Comparison of ENCODE assay signal across 1 cellular context in the genomic region with DNA sequence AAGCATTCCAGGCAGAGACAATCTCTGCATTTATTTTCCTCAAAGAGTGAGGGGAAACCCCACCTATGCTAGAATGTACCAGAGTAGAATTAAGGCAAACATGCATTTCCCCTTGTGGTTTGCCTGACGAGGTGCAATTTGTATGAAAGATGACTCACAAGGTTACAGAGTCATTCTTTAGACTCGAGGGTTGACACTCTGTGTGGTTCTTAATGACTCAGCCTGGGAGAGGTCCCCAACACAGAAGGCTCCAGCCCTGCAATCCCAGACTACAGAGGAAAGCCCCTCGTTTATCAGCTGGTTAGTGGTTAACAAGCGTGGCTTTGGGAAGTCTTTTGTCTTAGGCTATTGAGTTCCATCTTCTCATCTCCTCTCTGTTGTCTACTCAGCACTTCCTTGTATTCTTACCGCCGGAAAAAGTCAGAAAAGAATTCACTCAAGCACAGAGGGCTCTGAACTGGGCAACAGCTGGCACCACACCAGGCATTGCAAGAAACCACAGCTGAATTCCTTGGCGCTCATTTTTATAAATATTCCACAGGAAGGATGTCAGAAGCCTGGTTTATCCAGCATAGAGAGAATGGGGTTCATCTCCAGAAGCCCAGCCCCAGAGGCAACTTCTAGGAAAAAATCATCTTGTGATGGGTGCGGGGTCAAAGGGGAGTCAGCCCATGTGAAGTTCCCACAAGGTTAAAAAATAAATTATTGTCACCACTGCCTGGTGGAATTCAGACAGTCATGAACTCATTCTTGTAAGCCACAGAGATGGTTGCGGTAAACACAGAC.
TF ChIP-seq lines count a peak whose summit lies in the region.

No MANE protein-coding gene starts in this region.

TF ChIP-seq in HEK293, 187 proteins besides CTCF, POLR2A, EP300 and RAD21 (continued from another document and continues in another):
- TF ChIP-seq ZIC2 (tag by site-specific recombination; IDR thresholded peaks at IDR 0.05) (no peak), BCL11A (tag by site-specific recombination; IDR thresholded peaks at IDR 0.05; ENCODE audit: low read depth) (peak; percentile 84; the same call in 1 of the 2 replicates), ZNF433 (tag by site-specific recombination; IDR thresholded peaks at IDR 0.05; ENCODE audit: low read depth) (no peak), ZNF19 (tag by site-specific recombination; IDR thresholded peaks at IDR 0.05; ENCODE audit: low read depth) (no peak), ZNF658 (tag by site-specific recombination; IDR thresholded peaks at IDR 0.05) (no peak), ZFP37 (tag by site-specific recombination; IDR thresholded peaks at IDR 0.05) (no peak), ZNF394 (tag by site-specific recombination; IDR thresholded peaks at IDR 0.05; ENCODE audit: borderline replicate concordance) (peak; percentile 50; the same call in 1 of the 2 replicates), ZNF366 (tag by site-specific recombination; conservative IDR thresholded peaks at IDR 0.05) (peak; percentile 70), ZNF24 (tag by site-specific recombination; IDR thresholded peaks at IDR 0.05) (0 out of 2 replicates have a peak, but pooled peaks have one; percentile 79), ZNF391 (tag by site-specific recombination; IDR thresholded peaks at IDR 0.05; ENCODE audit: borderline replicate concordance, low read depth) (0 out of 2 replicates have a peak, but pooled peaks have one; percentile 29), WT1 (tag by site-specific recombination; IDR thresholded peaks at IDR 0.05) (peak; percentile 60; the same call in 1 of the 2 replicates), ZXDB (tag by site-specific recombination; IDR thresholded peaks at IDR 0.05) (peak; percentile 81), ZNF184 (tag by site-specific recombination; IDR thresholded peaks at IDR 0.05) (no peak; the same call in 1 of the 2 replicates), KLF7 (tag by site-specific recombination; IDR thresholded peaks at IDR 0.05; ENCODE audit: borderline replicate concordance) (no peak), GFI1B (tag by site-specific recombination; IDR thresholded peaks at IDR 0.05) (peak; percentile 94), ZNF23 (tag by site-specific recombination; IDR thresholded peaks at IDR 0.05; ENCODE audit: borderline replicate concordance) (no peak), ZNF555 (tag by site-specific recombination; conservative IDR thresholded peaks at IDR 0.05) (no peak), ZFP41 (tag by site-specific recombination; IDR thresholded peaks at IDR 0.05; ENCODE audit: borderline replicate concordance) (no peak), HOXD13 (CRISPR knock-in tag; IDR thresholded peaks at IDR 0.05; ENCODE audit: borderline replicate concordance) (no peak), GLI2 (tag by site-specific recombination; IDR thresholded peaks at IDR 0.05; ENCODE audit: borderline replicate concordance, low read depth) (no peak; the same call in 1 of the 2 replicates), ZSCAN30 (tag by site-specific recombination; IDR thresholded peaks at IDR 0.05) (no peak; the same call in 1 of the 2 replicates), ZNF843 (tag by site-specific recombination; IDR thresholded peaks at IDR 0.05) (peak; percentile 68; the same call in 1 of the 2 replicates), ZNF548 (tag by site-specific recombination; IDR thresholded peaks at IDR 0.05) (no peak), ZBTB20 (tag by site-specific recombination; IDR thresholded peaks at IDR 0.05) (peak; percentile 26; the same call in 1 of the 2 replicates)
- TF ChIP-seq, protein P1, sequence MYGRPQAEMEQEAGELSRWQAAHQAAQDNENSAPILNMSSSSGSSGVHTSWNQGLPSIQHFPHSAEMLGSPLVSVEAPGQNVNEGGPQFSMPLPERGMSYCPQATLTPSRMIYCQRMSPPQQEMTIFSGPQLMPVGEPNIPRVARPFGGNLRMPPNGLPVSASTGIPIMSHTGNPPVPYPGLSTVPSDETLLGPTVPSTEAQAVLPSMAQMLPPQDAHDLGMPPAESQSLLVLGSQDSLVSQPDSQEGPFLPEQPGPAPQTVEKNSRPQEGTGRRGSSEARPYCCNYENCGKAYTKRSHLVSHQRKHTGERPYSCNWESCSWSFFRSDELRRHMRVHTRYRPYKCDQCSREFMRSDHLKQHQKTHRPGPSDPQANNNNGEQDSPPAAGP (tag by site-specific recombination; IDR thresholded peaks at IDR 0.05) = peak; percentile 92
- TF ChIP-seq, protein P2, sequence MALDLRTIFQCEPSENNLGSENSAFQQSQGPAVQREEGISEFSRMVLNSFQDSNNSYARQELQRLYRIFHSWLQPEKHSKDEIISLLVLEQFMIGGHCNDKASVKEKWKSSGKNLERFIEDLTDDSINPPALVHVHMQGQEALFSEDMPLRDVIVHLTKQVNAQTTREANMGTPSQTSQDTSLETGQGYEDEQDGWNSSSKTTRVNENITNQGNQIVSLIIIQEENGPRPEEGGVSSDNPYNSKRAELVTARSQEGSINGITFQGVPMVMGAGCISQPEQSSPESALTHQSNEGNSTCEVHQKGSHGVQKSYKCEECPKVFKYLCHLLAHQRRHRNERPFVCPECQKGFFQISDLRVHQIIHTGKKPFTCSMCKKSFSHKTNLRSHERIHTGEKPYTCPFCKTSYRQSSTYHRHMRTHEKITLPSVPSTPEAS (tag by site-specific recombination; IDR thresholded peaks at IDR 0.05) = no peak; the same call in 1 of the 2 replicates
- TF ChIP-seq, protein P3, sequence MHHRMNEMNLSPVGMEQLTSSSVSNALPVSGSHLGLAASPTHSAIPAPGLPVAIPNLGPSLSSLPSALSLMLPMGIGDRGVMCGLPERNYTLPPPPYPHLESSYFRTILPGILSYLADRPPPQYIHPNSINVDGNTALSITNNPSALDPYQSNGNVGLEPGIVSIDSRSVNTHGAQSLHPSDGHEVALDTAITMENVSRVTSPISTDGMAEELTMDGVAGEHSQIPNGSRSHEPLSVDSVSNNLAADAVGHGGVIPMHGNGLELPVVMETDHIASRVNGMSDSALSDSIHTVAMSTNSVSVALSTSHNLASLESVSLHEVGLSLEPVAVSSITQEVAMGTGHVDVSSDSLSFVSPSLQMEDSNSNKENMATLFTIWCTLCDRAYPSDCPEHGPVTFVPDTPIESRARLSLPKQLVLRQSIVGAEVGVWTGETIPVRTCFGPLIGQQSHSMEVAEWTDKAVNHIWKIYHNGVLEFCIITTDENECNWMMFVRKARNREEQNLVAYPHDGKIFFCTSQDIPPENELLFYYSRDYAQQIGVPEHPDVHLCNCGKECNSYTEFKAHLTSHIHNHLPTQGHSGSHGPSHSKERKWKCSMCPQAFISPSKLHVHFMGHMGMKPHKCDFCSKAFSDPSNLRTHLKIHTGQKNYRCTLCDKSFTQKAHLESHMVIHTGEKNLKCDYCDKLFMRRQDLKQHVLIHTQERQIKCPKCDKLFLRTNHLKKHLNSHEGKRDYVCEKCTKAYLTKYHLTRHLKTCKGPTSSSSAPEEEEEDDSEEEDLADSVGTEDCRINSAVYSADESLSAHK (tag by site-specific recombination; IDR thresholded peaks at IDR 0.05) = 0 out of 2 replicates have a peak, but pooled peaks have one; percentile 22
- TF ChIP-seq, protein P4, sequence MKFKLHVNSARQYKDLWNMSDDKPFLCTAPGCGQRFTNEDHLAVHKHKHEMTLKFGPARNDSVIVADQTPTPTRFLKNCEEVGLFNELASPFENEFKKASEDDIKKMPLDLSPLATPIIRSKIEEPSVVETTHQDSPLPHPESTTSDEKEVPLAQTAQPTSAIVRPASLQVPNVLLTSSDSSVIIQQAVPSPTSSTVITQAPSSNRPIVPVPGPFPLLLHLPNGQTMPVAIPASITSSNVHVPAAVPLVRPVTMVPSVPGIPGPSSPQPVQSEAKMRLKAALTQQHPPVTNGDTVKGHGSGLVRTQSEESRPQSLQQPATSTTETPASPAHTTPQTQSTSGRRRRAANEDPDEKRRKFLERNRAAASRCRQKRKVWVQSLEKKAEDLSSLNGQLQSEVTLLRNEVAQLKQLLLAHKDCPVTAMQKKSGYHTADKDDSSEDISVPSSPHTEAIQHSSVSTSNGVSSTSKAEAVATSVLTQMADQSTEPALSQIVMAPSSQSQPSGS (tag by site-specific recombination; IDR thresholded peaks at IDR 0.05; ENCODE audit: low read depth) = 0 out of 2 replicates have a peak, but pooled peaks have one; percentile 6
- TF ChIP-seq, protein P5, sequence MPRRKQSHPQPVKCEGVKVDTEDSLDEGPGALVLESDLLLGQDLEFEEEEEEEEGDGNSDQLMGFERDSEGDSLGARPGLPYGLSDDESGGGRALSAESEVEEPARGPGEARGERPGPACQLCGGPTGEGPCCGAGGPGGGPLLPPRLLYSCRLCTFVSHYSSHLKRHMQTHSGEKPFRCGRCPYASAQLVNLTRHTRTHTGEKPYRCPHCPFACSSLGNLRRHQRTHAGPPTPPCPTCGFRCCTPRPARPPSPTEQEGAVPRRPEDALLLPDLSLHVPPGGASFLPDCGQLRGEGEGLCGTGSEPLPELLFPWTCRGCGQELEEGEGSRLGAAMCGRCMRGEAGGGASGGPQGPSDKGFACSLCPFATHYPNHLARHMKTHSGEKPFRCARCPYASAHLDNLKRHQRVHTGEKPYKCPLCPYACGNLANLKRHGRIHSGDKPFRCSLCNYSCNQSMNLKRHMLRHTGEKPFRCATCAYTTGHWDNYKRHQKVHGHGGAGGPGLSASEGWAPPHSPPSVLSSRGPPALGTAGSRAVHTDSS (tag by site-specific recombination; IDR thresholded peaks at IDR 0.05) = no peak
- TF ChIP-seq, protein P6, sequence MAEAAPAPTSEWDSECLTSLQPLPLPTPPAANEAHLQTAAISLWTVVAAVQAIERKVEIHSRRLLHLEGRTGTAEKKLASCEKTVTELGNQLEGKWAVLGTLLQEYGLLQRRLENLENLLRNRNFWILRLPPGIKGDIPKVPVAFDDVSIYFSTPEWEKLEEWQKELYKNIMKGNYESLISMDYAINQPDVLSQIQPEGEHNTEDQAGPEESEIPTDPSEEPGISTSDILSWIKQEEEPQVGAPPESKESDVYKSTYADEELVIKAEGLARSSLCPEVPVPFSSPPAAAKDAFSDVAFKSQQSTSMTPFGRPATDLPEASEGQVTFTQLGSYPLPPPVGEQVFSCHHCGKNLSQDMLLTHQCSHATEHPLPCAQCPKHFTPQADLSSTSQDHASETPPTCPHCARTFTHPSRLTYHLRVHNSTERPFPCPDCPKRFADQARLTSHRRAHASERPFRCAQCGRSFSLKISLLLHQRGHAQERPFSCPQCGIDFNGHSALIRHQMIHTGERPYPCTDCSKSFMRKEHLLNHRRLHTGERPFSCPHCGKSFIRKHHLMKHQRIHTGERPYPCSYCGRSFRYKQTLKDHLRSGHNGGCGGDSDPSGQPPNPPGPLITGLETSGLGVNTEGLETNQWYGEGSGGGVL (tag by site-specific recombination; IDR thresholded peaks at IDR 0.05) = peak; percentile 55; the same call in 1 of the 2 replicates
- TF ChIP-seq, protein P7, sequence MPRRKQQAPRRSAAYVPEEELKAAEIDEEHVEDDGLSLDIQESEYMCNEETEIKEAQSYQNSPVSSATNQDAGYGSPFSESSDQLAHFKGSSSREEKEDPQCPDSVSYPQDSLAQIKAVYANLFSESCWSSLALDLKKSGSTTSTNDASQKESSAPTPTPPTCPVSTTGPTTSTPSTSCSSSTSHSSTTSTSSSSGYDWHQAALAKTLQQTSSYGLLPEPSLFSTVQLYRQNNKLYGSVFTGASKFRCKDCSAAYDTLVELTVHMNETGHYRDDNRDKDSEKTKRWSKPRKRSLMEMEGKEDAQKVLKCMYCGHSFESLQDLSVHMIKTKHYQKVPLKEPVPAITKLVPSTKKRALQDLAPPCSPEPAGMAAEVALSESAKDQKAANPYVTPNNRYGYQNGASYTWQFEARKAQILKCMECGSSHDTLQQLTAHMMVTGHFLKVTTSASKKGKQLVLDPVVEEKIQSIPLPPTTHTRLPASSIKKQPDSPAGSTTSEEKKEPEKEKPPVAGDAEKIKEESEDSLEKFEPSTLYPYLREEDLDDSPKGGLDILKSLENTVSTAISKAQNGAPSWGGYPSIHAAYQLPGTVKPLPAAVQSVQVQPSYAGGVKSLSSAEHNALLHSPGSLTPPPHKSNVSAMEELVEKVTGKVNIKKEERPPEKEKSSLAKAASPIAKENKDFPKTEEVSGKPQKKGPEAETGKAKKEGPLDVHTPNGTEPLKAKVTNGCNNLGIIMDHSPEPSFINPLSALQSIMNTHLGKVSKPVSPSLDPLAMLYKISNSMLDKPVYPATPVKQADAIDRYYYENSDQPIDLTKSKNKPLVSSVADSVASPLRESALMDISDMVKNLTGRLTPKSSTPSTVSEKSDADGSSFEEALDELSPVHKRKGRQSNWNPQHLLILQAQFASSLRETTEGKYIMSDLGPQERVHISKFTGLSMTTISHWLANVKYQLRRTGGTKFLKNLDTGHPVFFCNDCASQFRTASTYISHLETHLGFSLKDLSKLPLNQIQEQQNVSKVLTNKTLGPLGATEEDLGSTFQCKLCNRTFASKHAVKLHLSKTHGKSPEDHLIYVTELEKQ (tag by site-specific recombination; IDR thresholded peaks at IDR 0.05; ENCODE audit: borderline replicate concordance) = peak; percentile 77
- TF ChIP-seq, protein P8, sequence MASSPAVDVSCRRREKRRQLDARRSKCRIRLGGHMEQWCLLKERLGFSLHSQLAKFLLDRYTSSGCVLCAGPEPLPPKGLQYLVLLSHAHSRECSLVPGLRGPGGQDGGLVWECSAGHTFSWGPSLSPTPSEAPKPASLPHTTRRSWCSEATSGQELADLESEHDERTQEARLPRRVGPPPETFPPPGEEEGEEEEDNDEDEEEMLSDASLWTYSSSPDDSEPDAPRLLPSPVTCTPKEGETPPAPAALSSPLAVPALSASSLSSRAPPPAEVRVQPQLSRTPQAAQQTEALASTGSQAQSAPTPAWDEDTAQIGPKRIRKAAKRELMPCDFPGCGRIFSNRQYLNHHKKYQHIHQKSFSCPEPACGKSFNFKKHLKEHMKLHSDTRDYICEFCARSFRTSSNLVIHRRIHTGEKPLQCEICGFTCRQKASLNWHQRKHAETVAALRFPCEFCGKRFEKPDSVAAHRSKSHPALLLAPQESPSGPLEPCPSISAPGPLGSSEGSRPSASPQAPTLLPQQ (tag by site-specific recombination; IDR thresholded peaks at IDR 0.05) = peak; percentile 66; the same call in 1 of the 2 replicates
- TF ChIP-seq, protein P9, sequence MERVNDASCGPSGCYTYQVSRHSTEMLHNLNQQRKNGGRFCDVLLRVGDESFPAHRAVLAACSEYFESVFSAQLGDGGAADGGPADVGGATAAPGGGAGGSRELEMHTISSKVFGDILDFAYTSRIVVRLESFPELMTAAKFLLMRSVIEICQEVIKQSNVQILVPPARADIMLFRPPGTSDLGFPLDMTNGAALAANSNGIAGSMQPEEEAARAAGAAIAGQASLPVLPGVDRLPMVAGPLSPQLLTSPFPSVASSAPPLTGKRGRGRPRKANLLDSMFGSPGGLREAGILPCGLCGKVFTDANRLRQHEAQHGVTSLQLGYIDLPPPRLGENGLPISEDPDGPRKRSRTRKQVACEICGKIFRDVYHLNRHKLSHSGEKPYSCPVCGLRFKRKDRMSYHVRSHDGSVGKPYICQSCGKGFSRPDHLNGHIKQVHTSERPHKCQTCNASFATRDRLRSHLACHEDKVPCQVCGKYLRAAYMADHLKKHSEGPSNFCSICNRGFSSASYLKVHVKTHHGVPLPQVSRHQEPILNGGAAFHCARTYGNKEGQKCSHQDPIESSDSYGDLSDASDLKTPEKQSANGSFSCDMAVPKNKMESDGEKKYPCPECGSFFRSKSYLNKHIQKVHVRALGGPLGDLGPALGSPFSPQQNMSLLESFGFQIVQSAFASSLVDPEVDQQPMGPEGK (tag by site-specific recombination; IDR thresholded peaks at IDR 0.05) = peak; percentile 74
